Comparison of ENCODE assay signal across 8 cellular contexts in the genomic region with DNA sequence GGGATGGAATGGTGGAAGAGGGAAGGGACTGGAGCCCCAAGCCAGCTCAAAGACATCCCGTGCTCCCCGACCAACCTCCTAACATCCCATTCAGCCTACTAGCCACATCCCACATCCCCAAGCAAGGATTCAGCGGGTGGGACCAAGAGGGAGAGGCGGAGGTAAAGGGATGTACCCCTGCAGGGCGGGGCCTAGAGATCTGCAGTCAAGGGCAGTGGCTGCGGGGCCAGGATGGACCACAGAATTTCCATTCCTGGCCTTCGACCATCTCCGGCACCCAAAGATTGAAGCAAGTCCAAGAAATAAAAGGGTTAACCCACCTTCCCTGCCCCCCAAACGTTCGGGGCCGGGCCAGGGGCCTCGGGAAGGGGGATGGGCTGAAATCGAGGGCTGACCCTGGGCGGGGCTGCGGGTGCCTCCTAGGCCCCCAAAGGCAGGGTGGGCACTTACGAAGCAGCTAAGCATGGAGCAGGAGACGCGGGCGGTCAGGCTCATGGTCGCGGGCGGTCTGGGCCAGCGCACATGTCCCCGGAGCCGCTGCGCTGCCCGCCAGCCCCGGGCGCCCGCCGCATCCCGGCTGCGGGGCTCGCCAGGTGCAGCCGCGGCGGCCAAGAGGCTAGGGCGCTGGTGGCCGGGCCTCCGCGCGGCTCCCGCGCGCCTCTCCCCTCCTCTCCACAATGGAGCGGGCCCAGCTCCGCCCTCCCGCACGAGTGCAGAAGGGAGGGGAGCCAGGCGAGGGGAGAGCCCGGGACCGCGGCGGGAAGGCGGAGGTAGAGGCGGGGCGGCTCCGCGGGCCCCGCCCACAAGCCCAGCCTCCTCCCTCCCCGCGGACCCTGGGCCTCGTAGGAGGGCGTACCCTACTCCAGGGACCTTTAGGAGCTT. TPM values are rescaled to one million over a fixed set of nuclear protein-coding genes. Genes with fewer than 3 reads are reported as not detected.
A peak's percentile ranks its signal among the peaks of the same experiment; 100 is the strongest.
DNase-seq lines count a peak whose midpoint lies in the region; ATAC-seq and TF ChIP-seq lines count a peak whose summit lies in the region.

MTMR4 (minus strand) TSS at position 726 of the 882 bp plus-strand sequence; CDS start at position 495, 231 bp downstream.

- peak within 1 kb of the TSS; percentile 77 to 97 for H3K27ac ChIP-seq in left lung

- H3K9me3 ChIP-seq in left lung: no peaks in the 10 kb centered on the region

- peak; percentile 75 for DNase-seq in COLO668 (lab: John Stamatoyannopoulos, UW; ENCODE audit: unreplicated experiment)
- DNase-seq in NCI-H526 (lab: John Stamatoyannopoulos, UW): peak; percentile 75 to 94
- peak; percentile 36 to 67 for DNase-seq in activated CD4-positive, alpha-beta T cell treated with anti-CD3 and anti-CD28 coated beads, Interleukin-2, amount 50 U/mL, for 24 hours (ENCODE audit: low read depth in 1 of 2, low spot score in 1 of 2)
- DNase-seq in dermis blood vessel endothelial cell: peak; percentile 79
- DNase-seq in left lung: peak; percentile 86 to 97
- peak; percentile 77 to 82 for DNase-seq in stimulated activated CD4-positive, alpha-beta T cell treated with anti-CD3 and anti-CD28 coated beads, Interleukin-2, amount 100 ng/mL, for 24 hours

- ATAC-seq in HG02884 (IDR thresholded peaks at IDR 0.05; ENCODE audit: unreplicated experiment) (peak; percentile 18), left lung (peak; percentile 60), GM21786 (IDR thresholded peaks at IDR 0.05; ENCODE audit: unreplicated experiment) (no peak)

- H3K4me3 ChIP-seq in left lung: peak within 1 kb of the TSS; percentile 73 to 85

- peaks cover 0 to 38% of the 10 kb centered on the region in 2 donors for H3K36me3 ChIP-seq in left lung

- no peaks in the 10 kb centered on the region for H3K27me3 ChIP-seq in left lung

- peaks cover 25 to 53% of the 10 kb centered on the region in 2 donors for H3K4me1 ChIP-seq in left lung

- no peak for TF ChIP-seq CTCF in left lung (IDR thresholded peaks at IDR 0.05)

- intact Hi-C loops in left lung (cut with DNase I): no loop called here

RNA-seq across cellular contexts. Expression of gene MTMR4, which starts in this region (rescaled TPM):
- total RNA-seq in dermis blood vessel endothelial cell: 53.9 and 57.5 TPM in 2 replicates
- 10 to 100 TPM; 33.6 to 43.4 TPM for total RNA-seq in left lung
